ENCODE assay signal across 8 cellular contexts in the genomic region with DNA sequence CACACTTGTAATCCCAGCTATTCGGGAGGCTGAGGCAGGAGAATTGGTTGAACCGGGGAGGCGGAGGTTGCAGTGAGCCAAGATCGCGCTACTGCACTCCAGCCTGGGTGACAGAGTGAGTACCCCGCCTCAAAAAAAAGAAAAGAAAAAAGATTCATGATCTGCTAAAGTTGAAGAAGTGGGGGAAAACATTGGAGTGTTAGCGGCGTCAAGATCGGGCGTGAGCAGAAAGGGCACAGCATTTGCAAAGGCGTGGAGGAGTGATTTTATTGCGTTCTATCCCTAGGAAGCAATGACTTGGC. TPM values are rescaled to one million over a fixed set of nuclear protein-coding genes. Genes with fewer than 3 reads are reported as not detected.
DNase-seq lines count a peak whose midpoint lies in the region; ATAC-seq and TF ChIP-seq lines count a peak whose summit lies in the region.

No MANE protein-coding gene starts in this region.

- DNase-seq in AG04449 (ENCODE audit: low read depth, low spot score) (no peak), caudate nucleus (lab: John Stamatoyannopoulos, UW) (no peak), naive B cell (no peak), SIG-M5 (lab: John Stamatoyannopoulos, UW) (no peak), SHP77 treated with DMSO at 0.1 percent for 48 hours (lab: John Stamatoyannopoulos, UW) (no peak), NCI-H2196 treated with DMSO at 0.1 percent for 48 hours (lab: John Stamatoyannopoulos, UW; ENCODE audit: unreplicated experiment) (no peak)

- H3K9me3 Mint-ChIP-seq in naive B cell: no peaks in the 10 kb centered on the region

- POLR2A ChIA-PET in AG04449 (lab: Yijun Ruan, JAX): interaction anchor here (0.5 to 1.9 kb wide), 7 partner anchors 11 to 156 kb away, joined by 3 to 11 read pairs (median 4); partner anchors contain the start of gene TMED1

- H3K27me3 Mint-ChIP-seq in naive B cell: no peaks in the 10 kb centered on the region

- peak overlapping the region; percentile 80 to 96 (median 92) for H3K4me3 Mint-ChIP-seq in naive B cell

- H3K27ac Mint-ChIP-seq in naive B cell: peak overlapping the region; percentile 68 to 95 (median 92)

- peaks cover 16% of the 10 kb centered on the region for H3K36me3 ChIP-seq in HUES6 (ENCODE audit: control insufficient read depth, insufficient read depth, low read length)

- no peaks in the 10 kb centered on the region for H3K9me3 ChIP-seq in HUES6 (ENCODE audit: control insufficient read depth, insufficient read depth, low read depth, low read length)

- H3K4me1 Mint-ChIP-seq in naive B cell: peaks cover 35 to 47% (median 39%) of the 10 kb centered on the region in 3 donors

- ATAC-seq in naive B cell (ENCODE audit: low read depth in 2 of 2) (no peak), HG03571 (IDR thresholded peaks at IDR 0.05; ENCODE audit: unreplicated experiment) (no peak)

- H3K27ac ChIP-seq in HUES6 (ENCODE audit: low read depth, low read length) (no peak overlapping the region), caudate nucleus (ENCODE audit: low read depth, low read length) (peak overlapping the region; percentile 56)

- peaks cover 0 to 2% of the 10 kb centered on the region in 2 donors for H3K36me3 Mint-ChIP-seq in naive B cell

- H3K9ac ChIP-seq in HUES6 (ENCODE audit: low read length): peak overlapping the region; percentile 53

- H3K4me3 ChIP-seq in AG04449 (ENCODE audit: low read depth, low read length): peak overlapping the region; percentile 41
- H3K4me3 ChIP-seq in HUES6 (ENCODE audit: low read depth, low read length): peak overlapping the region; percentile 44

- H3K27me3 ChIP-seq in HUES6 (ENCODE audit: control insufficient read depth, insufficient read depth, low read length): no peaks in the 10 kb centered on the region

- TF ChIP-seq CTCF in AG04449 (IDR thresholded peaks at IDR 0.05; ENCODE audit: insufficient read depth, low read length, missing control alignments): no peak

- peaks cover 7% of the 10 kb centered on the region; the same call in 1 of the 2 replicates for H3K4me1 ChIP-seq in HUES6 (ENCODE audit: control insufficient read depth, insufficient read depth, low read length)

- CTCF ChIA-PET in AG04449 (lab: Yijun Ruan, JAX): interaction anchor here (0.6 to 12.0 kb wide), 38 partner anchors 9 to 293 kb away, joined by 3 to 211 read pairs (median 5); partner anchors contain the start of genes CARM1, QTRT1 and TMED1

RNA-seq across cellular contexts. Expression of gene DNM2, which starts 0.9 kb away (rescaled TPM):
- polyA plus RNA-seq in naive B cell (ENCODE audit: low read depth in 6 of 6): 100 to 1,000 TPM in 1 of 6 donors, 10 to 100 TPM in 5; 53.6 to 111 (median 63.0) TPM

RNA-seq across cellular contexts. Expression of gene QTRT1, which starts 15.8 kb away (rescaled TPM):
- 10 to 100 TPM; 39.0 to 82.5 (median 46.2) TPM for polyA plus RNA-seq in naive B cell (ENCODE audit: low read depth in 6 of 6)
